ENCODE assay signal across 8 cellular contexts in genomic region chr20:49245921-49246740, GRCh38. TPM values are rescaled to one million over a fixed set of nuclear protein-coding genes. Genes with fewer than 3 reads are reported as not detected.
DNase-seq lines count a peak whose midpoint lies in the region; ATAC-seq, FAIRE-seq and TF ChIP-seq lines count a peak whose summit lies in the region.

No MANE protein-coding gene starts in this region.

- no peak for TF ChIP-seq POLR2A in H54 (IDR thresholded peaks at IDR 0.05; ENCODE audit: low read depth, low read length)

- H3K36me3 ChIP-seq in Caco-2 (ENCODE audit: control insufficient read depth, insufficient read depth, low read length) = peaks cover 12% of the 10 kb centered on the region

- H3K27me3 ChIP-seq in Caco-2 (replicated peaks; ENCODE audit: control insufficient read depth, insufficient read depth, low read length) = no peaks in the 10 kb centered on the region

- CTCF ChIA-PET in Caco-2 (lab: Charles Lee) = interaction anchor here (0.5 to 4.9 kb wide), 29 partner anchors 9 to 567 kb away, joined by 3 to 101 read pairs (median 4); no protein-coding TSS in a partner anchor

- DNase-seq in Caco-2 = peak in 1 of 2 experiments; percentile 74
- peak; percentile 40 for DNase-seq in H54 (ENCODE audit: insufficient read length, low spot score)
- peak; percentile 2 for DNase-seq in NCI-H774 (lab: John Stamatoyannopoulos, UW)
- peak; percentile 71 for DNase-seq in astrocyte of the hippocampus (ENCODE audit: low read depth, low spot score)
- peak; percentile 75 for DNase-seq in iPS-NIHi11 (ENCODE audit: low spot score)
- peak; percentile 15 for DNase-seq in stimulated activated naive B cell treated with anti-CD40 and anti-IgM and Interleukin-4, amounts not matched to agents 10 μg/mL and 1 μg/mL and 100 μg/mL, for 72 hours

- no peaks in the 10 kb centered on the region for H3K4me1 ChIP-seq in Caco-2

- FAIRE-seq in H54 (lab: Jason Lieb, UNC) = no peak

- BruUV-seq in Caco-2 (replicated peaks; lab: Mats Ljungman, UMichigan) = no TSS peak

- H3K4me3 ChIP-seq in Caco-2 (ENCODE audit: low read depth, low read length) = no peak overlapping the region

- no peaks in the 10 kb centered on the region for H3K9me3 ChIP-seq in Caco-2

- H3K4me1 Mint-ChIP-seq in Caco-2 (ENCODE audit: low read depth, unreplicated experiment) = no peaks in the 10 kb centered on the region
- H3K4me1 Mint-ChIP-seq in stimulated activated naive B cell treated with anti-CD40 and anti-IgM and Interleukin-4, amounts not matched to agents 10 μg/mL and 1 μg/mL and 100 μg/mL, for 72 hours = peaks cover 9 to 14% of the 10 kb centered on the region in 2 donors

- no peak overlapping the region for H3K27ac Mint-ChIP-seq in Caco-2 (ENCODE audit: unreplicated experiment)
- H3K27ac Mint-ChIP-seq in stimulated activated naive B cell treated with anti-CD40 and anti-IgM and Interleukin-4, amounts not matched to agents 10 μg/mL and 1 μg/mL and 100 μg/mL, for 72 hours = peak overlapping the region; percentile 71

- intact Hi-C loops in Caco-2 (cut with micrococcal nuclease; ENCODE audit: unreplicated experiment) = loop anchor here (1.0 kb wide), 2 partner anchors 31 to 77 kb away; no protein-coding TSS in a partner anchor

- H3K27me3 Mint-ChIP-seq in Caco-2 (ENCODE audit: insufficient read depth, unreplicated experiment) = no peaks in the 10 kb centered on the region
- no peaks in the 10 kb centered on the region for H3K27me3 Mint-ChIP-seq in stimulated activated naive B cell treated with anti-CD40 and anti-IgM and Interleukin-4, amounts not matched to agents 10 μg/mL and 1 μg/mL and 100 μg/mL, for 72 hours

- H3K36me3 Mint-ChIP-seq in Caco-2 (ENCODE audit: insufficient read depth, unreplicated experiment) = peaks cover 100% of the 10 kb centered on the region
- peaks cover 35 to 48% of the 10 kb centered on the region in 2 donors for H3K36me3 Mint-ChIP-seq in stimulated activated naive B cell treated with anti-CD40 and anti-IgM and Interleukin-4, amounts not matched to agents 10 μg/mL and 1 μg/mL and 100 μg/mL, for 72 hours

- POLR2A ChIA-PET in Caco-2 (lab: Charles Lee) = interaction anchor here (0.6 to 1.5 kb wide), 9 partner anchors 9 to 338 kb away, joined by 3 to 6 read pairs (median 3); partner anchors contain the start of gene ZNFX1

- H3K9me3 Mint-ChIP-seq in Caco-2 (ENCODE audit: unreplicated experiment) = no peaks in the 10 kb centered on the region
- H3K9me3 Mint-ChIP-seq in stimulated activated naive B cell treated with anti-CD40 and anti-IgM and Interleukin-4, amounts not matched to agents 10 μg/mL and 1 μg/mL and 100 μg/mL, for 72 hours = no peaks in the 10 kb centered on the region

- TF ChIP-seq CTCF in Caco-2 (IDR thresholded peaks at IDR 0.05; ENCODE audit: insufficient read depth in 1 of 2, low read depth in 1 of 2, low read length in 1 of 2, severe bottlenecking in 1 of 2, unreplicated experiment in 1 of 2) = peak; percentile 97

- ATAC-seq in stimulated activated naive B cell treated with anti-CD40 and anti-IgM and Interleukin-4, amounts not matched to agents 10 μg/mL and 1 μg/mL and 100 μg/mL, for 72 hours (replicated peaks) = peak; percentile 79 to 80
- ATAC-seq in GM21717 (IDR thresholded peaks at IDR 0.05; ENCODE audit: unreplicated experiment) (no peak), HG02678 (IDR thresholded peaks at IDR 0.05; ENCODE audit: unreplicated experiment) (no peak)

- H3K4me3 Mint-ChIP-seq in Caco-2 (ENCODE audit: unreplicated experiment) = no peak overlapping the region
- H3K4me3 Mint-ChIP-seq in stimulated activated naive B cell treated with anti-CD40 and anti-IgM and Interleukin-4, amounts not matched to agents 10 μg/mL and 1 μg/mL and 100 μg/mL, for 72 hours = no peak overlapping the region

RNA-seq across cellular contexts. Expression of gene DDX27, which starts 26.9 kb away (rescaled TPM):
- total RNA-seq in Caco-2 (2022) = 146 and 148 TPM in 2 replicates

RNA-seq across cellular contexts. Expression of gene ZNFX1, which starts 31.7 kb away (rescaled TPM):
- total RNA-seq in Caco-2 (2022) = 34.0 and 34.7 TPM in 2 replicates

RNA-seq across cellular contexts. Expression of gene STAU1, which starts 58.0 kb away (rescaled TPM):
- 197 and 201 TPM in 2 replicates for total RNA-seq in Caco-2 (2022)

Comparison
In these comparisons a context has a peak if more than half of its experiments do, and no peak if none do; other contexts are left out.
1. ATAC-seq: peak in stimulated activated naive B cell treated with anti-CD40 and anti-IgM and Interleukin-4, amounts not matched to agents 10 μg/mL and 1 μg/mL and 100 μg/mL, for 72 hours (2 of 2); none in GM21717 (single experiment) and HG02678 (single experiment).